ENCODE assay signal across 8 cellular contexts in the genomic region with DNA sequence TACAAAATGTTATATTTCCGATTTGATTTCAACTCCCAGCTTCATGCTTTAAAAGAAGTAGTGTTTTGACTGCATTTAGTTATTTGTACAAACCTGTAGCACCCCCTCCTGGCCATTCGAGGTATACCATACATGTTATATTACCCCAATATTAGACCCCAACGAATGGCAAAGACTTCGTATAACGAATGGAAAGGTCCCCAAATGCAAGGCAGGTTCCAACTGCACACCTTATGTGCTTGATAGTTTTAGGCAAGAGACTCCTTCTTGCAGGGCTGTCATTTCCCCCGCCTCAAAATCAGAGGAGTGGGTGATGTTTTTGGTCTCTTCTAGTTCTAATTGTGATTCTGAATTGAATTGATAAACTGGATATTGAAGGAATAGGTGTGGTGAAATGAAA.
A peak's percentile ranks its signal among the peaks of the same experiment; 100 is the strongest.
DNase-seq lines count a peak whose midpoint lies in the region; ATAC-seq, FAIRE-seq and TF ChIP-seq lines count a peak whose summit lies in the region.

No MANE protein-coding gene starts in this region.

- no peak overlapping the region for H4K5ac ChIP-seq in IMR-90 (ENCODE audit: low read depth, low read length)

- H2AFZ ChIP-seq in IMR-90 (replicated peaks; ENCODE audit: low read length, poor library complexity) = no peak overlapping the region
- H2AFZ ChIP-seq in endothelial cell of umbilical vein (ENCODE audit: low read depth, low read length) = no peak overlapping the region

- no peak overlapping the region for H3K4me2 ChIP-seq in IMR-90 (ENCODE audit: low read depth, low read length)
- no peak overlapping the region for H3K4me2 ChIP-seq in endothelial cell of umbilical vein (ENCODE audit: insufficient read depth, low read length)

- no peaks in the 10 kb centered on the region for H3K36me3 Mint-ChIP-seq in MCF 10A (ENCODE audit: insufficient read depth, unreplicated experiment)

- H3K4me3 ChIP-seq in breast epithelium (no peak overlapping the region), IMR-90 (ENCODE audit: insufficient read depth, low read depth, low read length) (no peak overlapping the region), endothelial cell of umbilical vein (replicated peaks in 1 of 3; ENCODE audit: insufficient read depth in 1 of 3, low read depth in 1 of 3, low read length in 3 of 3) (no peak overlapping the region), pancreas (no peak overlapping the region)

- no peak overlapping the region for H3K4ac ChIP-seq in IMR-90 (ENCODE audit: low read depth, low read length)

- H3K79me1 ChIP-seq in IMR-90 (ENCODE audit: low read depth in 1 of 2, low read length in 2 of 2) = no peaks in the 10 kb centered on the region

- CTCF ChIA-PET in MCF 10A (lab: Yijun Ruan, JAX) (interaction anchor here (0.6 to 5.6 kb wide), 18 partner anchors 8 to 1165 kb away, joined by 3 to 27 read pairs (median 4); no protein-coding TSS in a partner anchor), IMR-90 (lab: Yijun Ruan, JAX) (interaction anchor here (0.6 to 2.3 kb wide), 13 partner anchors 9 to 274 kb away, joined by 3 to 12 read pairs (median 3); no protein-coding TSS in a partner anchor), endothelial cell of umbilical vein (lab: Charles Lee) (interaction anchor here (0.6 to 5.8 kb wide), 45 partner anchors 9 to 1146 kb away, joined by 3 to 78 read pairs (median 5); partner anchors contain the start of genes EPDR1 and SFRP4)

- BruUV-seq in MCF 10A (replicated peaks; lab: Mats Ljungman, UMichigan) (no TSS peak), IMR-90 (replicated peaks; lab: Mats Ljungman, UMichigan) (no TSS peak), endothelial cell of umbilical vein (replicated peaks; lab: Mats Ljungman, UMichigan) (no TSS peak)

- H3K79me2 ChIP-seq in endothelial cell of umbilical vein (ENCODE audit: control insufficient read depth, insufficient read depth, low read length) = no peaks in the 10 kb centered on the region

- no CpG with 5 or more reads among the region's 6 CpGs for WGBS in IMR-90 (ENCODE audit: extremely low coverage in 2 of 2, insufficient read length in 1 of 2), 2 experiments
- WGBS in pancreas, 2 donors = 53% methylated on average over 6 of the region's 6 CpGs

- H2BK120ac ChIP-seq in IMR-90 (ENCODE audit: low read depth, low read length) = no peak overlapping the region

- POLR2A ChIA-PET in MCF 10A (lab: Yijun Ruan, JAX) (interaction anchor here (0.6 kb wide), 1 partner anchor 40 kb away, joined by 3 read pairs; no protein-coding TSS in a partner anchor), IMR-90 (lab: Charles Lee; ENCODE audit: unreplicated experiment) (no interaction called here), endothelial cell of umbilical vein (lab: Charles Lee) (no interaction called here)

- no peak overlapping the region for H3K18ac ChIP-seq in IMR-90 (ENCODE audit: low read depth, low read length)

- in situ Hi-C loops in IMR-90 (cut with MboI; ENCODE audit: low sequenced_read_pairs) = no loop called here

- H3K4me3 Mint-ChIP-seq in MCF 10A (ENCODE audit: unreplicated experiment) = no peak overlapping the region

- dilution Hi-C loops in IMR-90 (cut with HindIII; ENCODE audit: low sequenced_read_pairs, unreplicated experiment) = no loop called here
- dilution Hi-C loops in endothelial cell of umbilical vein (cut with MboI; ENCODE audit: extremely low pct_ligation_motif_present, low sequenced_read_pairs) = no loop called here

- no peak overlapping the region for H2BK20ac ChIP-seq in IMR-90 (ENCODE audit: low read depth, low read length)

- no peaks in the 10 kb centered on the region for H3K27me3 ChIP-seq in breast epithelium
- H3K27me3 ChIP-seq in IMR-90 (ENCODE audit: control insufficient read depth, insufficient read depth, low read length) = no peaks in the 10 kb centered on the region
- H3K27me3 ChIP-seq in endothelial cell of umbilical vein (ENCODE audit: control insufficient read depth in 2 of 2, insufficient read depth in 2 of 2, low read length in 2 of 2) = no peaks in the 10 kb centered on the region
- H3K27me3 ChIP-seq in pancreas = no peaks in the 10 kb centered on the region

- intact Hi-C loops in MCF 10A (cut with micrococcal nuclease) (no loop called here), breast epithelium (cut with DNase I; ENCODE audit: low total_unique reads) (no loop called here), IMR-90 (cut with micrococcal nuclease) (loop anchor here (5.0 kb wide), 1 partner anchor 472 kb away; no protein-coding TSS in a partner anchor), endothelial cell of umbilical vein (cut with micrococcal nuclease) (loop anchor here (1.0 kb wide), 2 partner anchors 39 to 267 kb away; no protein-coding TSS in a partner anchor), pancreas (cut with DNase I) (no loop called here)

- TF ChIP-seq CTCF in MCF 10A (IDR thresholded peaks at IDR 0.05; ENCODE audit: unreplicated experiment) (peak; percentile 56), breast epithelium (IDR thresholded peaks at IDR 0.05) (peak in 1 of 3 donors; percentile 37), IMR-90 (conservative IDR thresholded peaks at IDR 0.05; ENCODE audit: low read depth, low read length) (peak; percentile 55), endothelial cell of umbilical vein (IDR thresholded peaks at IDR 0.05; ENCODE audit: extremely low read depth in 1 of 2, insufficient read depth in 1 of 2, low read depth in 1 of 2, low read length in 2 of 2) (peak; percentile 53 to 59), pancreas (IDR thresholded peaks at IDR 0.05) (peak; percentile 10 to 41 (median 20))

- peaks cover 16% of the 10 kb centered on the region for H3K27me3 Mint-ChIP-seq in MCF 10A (ENCODE audit: insufficient read depth, unreplicated experiment)

- ATAC-seq in IMR-90 (ENCODE audit: low read depth) (peak; percentile 57), pancreas (peak in 1 of 4 donors; percentile 46), HG03469 (IDR thresholded peaks at IDR 0.05; ENCODE audit: unreplicated experiment) (no peak)

- peak; percentile 38 for DNase-seq in MCF 10A (ENCODE audit: unreplicated experiment)
- DNase-seq in breast epithelium (ENCODE audit: low spot score in 2 of 2) = no peak
- peak; percentile 34 for DNase-seq in IMR-90
- DNase-seq in activated CD4-positive, CD25-positive, alpha-beta regulatory T cell treated with anti-CD3 and anti-CD28 coated beads, Interleukin-2, amount 50 U/mL, for 16 hours (ENCODE audit: low read depth, low spot score) = peak; percentile 45
- peak; percentile 70 for DNase-seq in endothelial cell of umbilical vein (ENCODE audit: low read depth, low spot score)
- DNase-seq in pancreas = no peak
- DNase-seq in COR-L47 (lab: John Stamatoyannopoulos, UW) = no peak

- H3K4me1 ChIP-seq in breast epithelium (no peaks in the 10 kb centered on the region), IMR-90 (ENCODE audit: control insufficient read depth, insufficient read depth, low read length) (no peaks in the 10 kb centered on the region), endothelial cell of umbilical vein (ENCODE audit: control insufficient read depth, extremely low read depth, insufficient read depth, low read length) (peaks cover 3% of the 10 kb centered on the region), pancreas (peaks cover 0 to under 1% (median 0%) of the 10 kb centered on the region in 3 donors)

- no peak overlapping the region for H4K8ac ChIP-seq in IMR-90 (ENCODE audit: low read depth in 2 of 2, low read length in 2 of 2)

- peak; percentile 34; the same call in 1 of the 2 replicates for TF ChIP-seq RAD21 in IMR-90 (IDR thresholded peaks at IDR 0.05; ENCODE audit: low read length)

- H3K14ac ChIP-seq in IMR-90 (replicated peaks; ENCODE audit: low read depth, low read length) = no peak overlapping the region

- H2BK5ac ChIP-seq in IMR-90 (ENCODE audit: low read depth, low read length, poor library complexity, severe bottlenecking) = no peak overlapping the region

- H3K9ac ChIP-seq in IMR-90 (ENCODE audit: low read depth, low read length) (no peak overlapping the region), endothelial cell of umbilical vein (replicated peaks; ENCODE audit: extremely low read depth, insufficient read depth, low read length) (no peak overlapping the region)

- H4K91ac ChIP-seq in IMR-90 (ENCODE audit: insufficient read depth, low read depth, low read length) = no peak overlapping the region

- no peak overlapping the region for H3K56ac ChIP-seq in IMR-90 (ENCODE audit: extremely low read depth, insufficient read depth, low read length)

- FAIRE-seq in endothelial cell of umbilical vein (lab: Jason Lieb, UNC) (peak; percentile 65), pancreas (lab: Jason Lieb, UNC) (no peak)

- H4K20me1 ChIP-seq in IMR-90 (ENCODE audit: insufficient read depth, low read length) = no peaks in the 10 kb centered on the region
- no peaks in the 10 kb centered on the region for H4K20me1 ChIP-seq in endothelial cell of umbilical vein (replicated peaks; ENCODE audit: control insufficient read depth, extremely low read depth, insufficient read depth, low read length)

- no peaks in the 10 kb centered on the region for H3K9me3 ChIP-seq in breast epithelium
- H3K9me3 ChIP-seq in IMR-90 (ENCODE audit: control insufficient read depth, insufficient read depth, low read length) = no peaks in the 10 kb centered on the region
- H3K9me3 ChIP-seq in endothelial cell of umbilical vein (replicated peaks; ENCODE audit: control insufficient read depth, insufficient read depth, low read length) = no peaks in the 10 kb centered on the region
- H3K9me3 ChIP-seq in pancreas = no peaks in the 10 kb centered on the region

- no peak overlapping the region for H2AK5ac ChIP-seq in IMR-90 (ENCODE audit: low read depth, low read length)

- H3K9me1 ChIP-seq in IMR-90 (ENCODE audit: insufficient read depth, low read length) = no peaks in the 10 kb centered on the region
- no peaks in the 10 kb centered on the region for H3K9me1 ChIP-seq in endothelial cell of umbilical vein (replicated peaks; ENCODE audit: control insufficient read depth, extremely low read depth, insufficient read depth, low read length)

- H2BK15ac ChIP-seq in IMR-90 (ENCODE audit: low read depth, low read length) = no peak overlapping the region

- H3K23ac ChIP-seq in IMR-90 (ENCODE audit: low read depth, low read length) = no peak overlapping the region

- H3K4me1 Mint-ChIP-seq in MCF 10A (ENCODE audit: insufficient read depth, unreplicated experiment) = peaks cover 6% of the 10 kb centered on the region

- TF ChIP-seq POLR2A in breast epithelium (IDR thresholded peaks at IDR 0.05) (no peak), IMR-90 (IDR thresholded peaks at IDR 0.05; ENCODE audit: low read depth, low read length) (no peak), endothelial cell of umbilical vein (IDR thresholded peaks at IDR 0.05; ENCODE audit: low read depth, low read length) (no peak)

- H3K36me3 ChIP-seq in breast epithelium = no peaks in the 10 kb centered on the region
- H3K36me3 ChIP-seq in IMR-90 (ENCODE audit: control insufficient read depth, insufficient read depth, low read length) = no peaks in the 10 kb centered on the region
- H3K36me3 ChIP-seq in endothelial cell of umbilical vein (ENCODE audit: control insufficient read depth in 2 of 2, extremely low read depth in 1 of 2, insufficient read depth in 2 of 2, low read length in 2 of 2) = no peaks in the 10 kb centered on the region
- H3K36me3 ChIP-seq in pancreas = no peaks in the 10 kb centered on the region

- H3K9me3 Mint-ChIP-seq in MCF 10A (ENCODE audit: unreplicated experiment) = no peaks in the 10 kb centered on the region

- H3K27ac ChIP-seq in breast epithelium (no peak overlapping the region), IMR-90 (ENCODE audit: insufficient read depth, low read length) (no peak overlapping the region), endothelial cell of umbilical vein (ENCODE audit: insufficient read depth, low read depth, low read length) (no peak overlapping the region), pancreas (no peak overlapping the region)

- no peak overlapping the region for H2AK9ac ChIP-seq in IMR-90 (replicated peaks; ENCODE audit: low read depth, low read length, poor library complexity)

- H3K27ac Mint-ChIP-seq in MCF 10A (ENCODE audit: low read depth, unreplicated experiment) = no peak overlapping the region

Comparison
In these comparisons a context has a peak if more than half of its experiments do, and no peak if none do; other contexts are left out.
1. DNase-seq: peak in MCF 10A (single experiment), IMR-90 (single experiment), activated CD4-positive, CD25-positive, alpha-beta regulatory T cell treated with anti-CD3 and anti-CD28 coated beads, Interleukin-2, amount 50 U/mL, for 16 hours (single experiment) and endothelial cell of umbilical vein (single experiment); none in breast epithelium (0 of 2), pancreas (0 of 6) and COR-L47 (single experiment).
2. intact Hi-C loops: an anchor here in IMR-90 (5.0 kb wide) and endothelial cell of umbilical vein (1.0 kb wide); none called in MCF 10A, breast epithelium and pancreas.